ENCODE assay signal across 15 cellular contexts in genomic region chr11:37812281-37812880, GRCh38.
"Had no signal": no experiment of that assay in that cellular context is flagged by ENCODE, and none has a peak within 500 bp of the region (broad histone marks: within the 10 kb centered on the region; RNA-seq: fewer than 3 reads in every experiment).

No MANE protein-coding gene starts in this region.

- H3K27me3 ChIP-seq: colonic mucosa, esophagus squamous epithelium, transverse colon had no signal

- H3K27ac ChIP-seq: colonic mucosa, esophagus squamous epithelium, transverse colon, VCaP had no signal

- H3K9me3 ChIP-seq: colonic mucosa, transverse colon had no signal

- FAIRE-seq: endothelial cell of umbilical vein had no signal

- ATAC-seq: activated naive CD4-positive, alpha-beta T cell treated with anti-CD3 and anti-CD28 coated beads, Interleukin-2, amount 50 U/mL, for 72 hours had no signal

- H3K4me3 ChIP-seq: colonic mucosa, esophagus squamous epithelium, transverse colon had no signal

- H3K4me1 ChIP-seq: colonic mucosa, esophagus squamous epithelium, transverse colon had no signal

- DNase-seq: activated CD4-positive, alpha-beta T cell treated with anti-CD3 and anti-CD28 coated beads, Interleukin-2, amount 50 U/mL, for 48 hours; activated T-cell treated with anti-CD3 and anti-CD28 coated beads, Interleukin-2, amount 50 U/mL, for 24 hours; caudate nucleus; colonic mucosa; esophagus squamous epithelium; hippocampal formation; mesendoderm; stimulated activated naive CD4-positive, alpha-beta T cell treated with Interleukin-2 at 50 U/mL for 16 hours; substantia nigra; T-helper 1 cell; T1000; transverse colon had no signal

- H3K36me3 ChIP-seq: colonic mucosa, esophagus squamous epithelium, transverse colon had no signal
